In the genomic region with DNA sequence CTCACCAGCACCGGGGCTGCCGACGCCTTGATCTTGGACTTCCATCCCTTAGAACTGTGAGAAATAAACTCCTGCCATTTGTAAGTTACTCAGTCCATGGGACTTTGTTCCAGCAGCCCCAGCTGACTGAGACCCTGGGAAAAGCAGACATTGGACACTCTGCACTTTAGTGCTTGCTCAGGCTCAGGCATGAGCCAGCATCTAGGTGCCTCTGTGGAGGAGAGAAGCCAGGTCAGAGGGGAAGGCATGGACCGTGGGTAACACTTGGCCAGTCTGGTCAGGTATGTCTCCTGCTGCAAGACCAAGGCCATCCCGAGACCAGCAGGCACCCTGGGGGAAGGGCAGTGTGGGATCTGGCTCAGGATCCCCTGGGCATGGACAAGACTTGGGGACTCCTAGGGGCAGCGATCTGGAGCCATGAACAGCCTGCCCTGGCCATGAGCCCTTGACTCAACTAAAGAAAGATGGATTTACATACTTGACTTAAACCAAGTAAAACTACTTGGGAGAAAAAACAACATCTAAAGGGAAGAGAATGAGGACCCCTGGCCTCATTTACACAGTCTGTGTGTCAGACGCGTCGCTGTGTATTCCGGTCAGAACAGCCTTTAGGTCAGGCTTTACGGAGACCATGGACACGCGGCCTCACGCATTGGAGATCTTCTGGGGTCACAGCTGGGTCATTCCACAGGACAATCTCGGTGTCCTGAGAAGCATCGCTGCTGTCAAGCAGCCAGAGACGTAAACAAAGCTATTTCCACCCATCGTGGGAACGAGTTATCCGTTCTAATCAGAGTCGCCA, we compare ENCODE assay signal across 27 cellular contexts.
DNase-seq lines count a peak whose midpoint lies in the region; ATAC-seq and TF ChIP-seq lines count a peak whose summit lies in the region.
"Had no signal": no experiment of that assay in that cellular context is flagged by ENCODE, and none has a peak within 500 bp of the region (broad histone marks: within the 10 kb centered on the region; RNA-seq: fewer than 3 reads in every experiment).

No MANE protein-coding gene starts in this region.

- TF ChIP-seq CTCF in right atrium auricular region (IDR thresholded peaks at IDR 0.05) (no peak), coronary artery (IDR thresholded peaks at IDR 0.05) (no peak), osteoblast (IDR thresholded peaks at IDR 0.05; ENCODE audit: extremely low read depth, low read depth, low read length) (no peak)

- ATAC-seq in Right ventricle myocardium superior (ENCODE audit: poor library complexity), result no peak
- ATAC-seq: activated T-cell treated with anti-CD3 and anti-CD28 coated beads, Interleukin-2, amount 50 U/mL, for 72 hours; SK-N-SH treated with all-trans-retinoic acid at 6 μM for 48 hours had no signal

- H3K4me2 ChIP-seq in osteoblast (ENCODE audit: insufficient read depth, low read length) (no peak overlapping the region), GM23248 (ENCODE audit: unreplicated experiment) (no peak overlapping the region)
- H3K4me2 ChIP-seq: KMS-11 had no signal

- H3K9ac ChIP-seq in GM23248, result no peak overlapping the region
- H3K9ac ChIP-seq: KMS-11 had no signal

- no peaks in the 10 kb centered on the region for H3K9me2 ChIP-seq in GM23248 (ENCODE audit: insufficient read depth)

- H3K36me3 ChIP-seq in right atrium auricular region (no peaks in the 10 kb centered on the region), osteoblast (ENCODE audit: insufficient read depth, low read length) (no peaks in the 10 kb centered on the region), GM23248 (ENCODE audit: low read depth) (no peaks in the 10 kb centered on the region)
- H3K36me3 ChIP-seq: BE2C, brain microvascular endothelial cell, neutrophil, tibial artery had no signal

- no peaks in the 10 kb centered on the region for H3K27me3 ChIP-seq in right atrium auricular region
- no peaks in the 10 kb centered on the region for H3K27me3 ChIP-seq in osteoblast (ENCODE audit: insufficient read depth, low read length)
- H3K27me3 ChIP-seq in GM23248 (replicated peaks; ENCODE audit: insufficient read depth), result no peaks in the 10 kb centered on the region
- H3K27me3 ChIP-seq: BE2C, brain microvascular endothelial cell, neutrophil had no signal

- H3K27ac ChIP-seq in right atrium auricular region (no peak overlapping the region), coronary artery (no peak overlapping the region), osteoblast (ENCODE audit: low read depth, low read length) (no peak overlapping the region), GM23248 (no peak overlapping the region)
- H3K27ac ChIP-seq: brain microvascular endothelial cell, epithelial cell of prostate, KMS-11, neutrophil, skin epidermis, tibial artery had no signal

- H3K79me2 ChIP-seq in osteoblast (ENCODE audit: insufficient read depth, low read length) (no peaks in the 10 kb centered on the region), GM23248 (ENCODE audit: insufficient read depth) (no peaks in the 10 kb centered on the region)

- no peaks in the 10 kb centered on the region for H4K20me1 ChIP-seq in osteoblast (ENCODE audit: insufficient read depth, low read length)
- no peaks in the 10 kb centered on the region for H4K20me1 ChIP-seq in GM23248 (ENCODE audit: insufficient read depth)

- intact Hi-C loops in Right ventricle myocardium superior (cut with DNase I), result no loop called here

- DNase-seq in right atrium auricular region (ENCODE audit: low spot score) (peak; percentile 38), Right ventricle myocardium superior (no peak), coronary artery (ENCODE audit: low spot score) (peak; percentile 57), osteoblast (ENCODE audit: insufficient read length, low spot score, missing footprints) (peak; percentile 81), ureter (ENCODE audit: low spot score) (peak; percentile 23), GM23248 (no peak), NAMALWA (ENCODE audit: low spot score) (no peak)
- DNase-seq in stimulated activated naive CD4-positive, alpha-beta T cell treated with Interleukin-2 at 50 U/mL for 16 hours (lab: John Stamatoyannopoulos, UW), result no peak
- DNase-seq: activated naive CD4-positive, alpha-beta T cell treated with anti-CD3 and anti-CD28 coated beads, Interleukin-2, amount 50 U/mL, for 16 hours; activated T-cell treated with anti-CD3 and anti-CD28 coated beads, Interleukin-2, amount 50 U/mL, for 72 hours; amniotic stem cell; BE2C; brain microvascular endothelial cell; CD8-positive, alpha-beta memory T cell; DMS 273 treated with DMSO at 0.1 percent for 48 hours; effector CD4-positive, alpha-beta T cell; glutamatergic neuron; NCI-H1436; NCI-H2081 treated with DMSO at 0.1 percent for 48 hours; NCI-H345; NCI-H748 treated with DMSO at 0.1 percent for 48 hours; tibial artery had no signal

- no peaks in the 10 kb centered on the region for H3K4me1 ChIP-seq in right atrium auricular region
- H3K4me1 ChIP-seq in osteoblast (ENCODE audit: insufficient read depth, low read length), result no peaks in the 10 kb centered on the region
- no peaks in the 10 kb centered on the region for H3K4me1 ChIP-seq in GM23248 (ENCODE audit: insufficient read depth)
- H3K4me1 ChIP-seq: BE2C, tibial artery had no signal

- in situ Hi-C loops in GM23248 (cut with MboI), result no loop called here

- H3F3A ChIP-seq in GM23248 (ENCODE audit: insufficient read depth), result no peaks in the 10 kb centered on the region

- H3K4me3 ChIP-seq in right atrium auricular region, result no peak overlapping the region
- H3K4me3 ChIP-seq in coronary artery, result no peak overlapping the region
- H3K4me3 ChIP-seq in osteoblast (ENCODE audit: insufficient read depth, low read length), result no peak overlapping the region
- H3K4me3 ChIP-seq in GM23248, result no peak overlapping the region
- H3K4me3 ChIP-seq: skin epidermis, tibial artery had no signal

- no peak overlapping the region for H2AFZ ChIP-seq in osteoblast (ENCODE audit: low read length)
- no peak overlapping the region for H2AFZ ChIP-seq in GM23248

- H3K9me3 ChIP-seq in right atrium auricular region (peaks cover 0 to 13% of the 10 kb centered on the region in 2 donors), osteoblast (ENCODE audit: low read depth, low read length) (no peaks in the 10 kb centered on the region), GM23248 (ENCODE audit: low read depth) (no peaks in the 10 kb centered on the region)
- H3K9me3 ChIP-seq: BE2C, neutrophil had no signal

- 44% methylated on average over 21 of the region's 21 CpGs for WGBS in GM23248 (ENCODE audit: low coverage in 1 of 2, low lambda C conversion rate in 2 of 2, missing lambda C conversion rate in 2 of 2), 2 experiments

Comparison
In these comparisons a context has a peak if more than half of its experiments do, and no peak if none do; other contexts are left out.
1. DNase-seq: peak in right atrium auricular region (single experiment), coronary artery (single experiment), osteoblast (single experiment) and ureter (single experiment); none in Right ventricle myocardium superior (single experiment), GM23248 (single experiment), stimulated activated naive CD4-positive, alpha-beta T cell treated with Interleukin-2 at 50 U/mL for 16 hours (single experiment) and NAMALWA (single experiment).